In genomic region chr5:681317-682191, GRCh38 we compare ENCODE assay signal across 1 cellular context. TPM values are rescaled to one million over a fixed set of nuclear protein-coding genes. Genes with fewer than 3 reads are reported as not detected.
"Had no signal": no experiment of that assay in that cellular context is flagged by ENCODE, and none has a peak within 500 bp of the region (broad histone marks: within the 10 kb centered on the region; RNA-seq: fewer than 3 reads in every experiment).

No MANE protein-coding gene starts in this region.

RNA-seq across cellular contexts. Expression of gene TPPP, which starts 11.6 kb away (rescaled TPM):
- total RNA-seq: SJSA1 had no signal
